ENCODE assay signal across 24 cellular contexts in the genomic region with DNA sequence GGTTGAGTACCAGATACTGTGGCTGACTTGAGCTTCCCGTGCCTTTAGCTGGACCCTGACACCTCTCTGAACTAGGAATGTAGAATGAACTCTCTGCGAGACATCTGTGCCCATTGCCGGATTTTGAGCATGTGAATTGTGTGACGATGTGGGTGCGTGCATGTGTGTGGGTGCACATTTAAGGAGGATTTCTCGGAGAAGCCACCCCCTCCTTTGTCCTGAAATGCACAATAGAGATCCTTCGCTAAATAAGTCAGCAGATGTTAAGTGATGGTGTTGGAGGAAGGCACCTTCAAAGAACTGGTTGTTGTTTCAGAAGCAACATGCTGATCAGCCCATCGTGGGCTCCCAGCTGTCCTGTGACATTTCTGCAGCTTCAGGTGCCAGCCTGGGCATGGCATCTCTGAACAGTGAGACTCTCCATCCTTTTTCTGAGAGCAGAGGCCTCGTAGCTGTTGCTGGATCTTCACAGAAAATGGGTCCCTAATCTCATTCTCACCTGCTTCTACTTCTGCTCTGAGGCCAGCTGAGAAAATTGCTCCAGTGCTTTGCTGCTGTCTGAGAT.
DNase-seq lines count a peak whose midpoint lies in the region; ATAC-seq, FAIRE-seq and TF ChIP-seq lines count a peak whose summit lies in the region.
"Had no signal": no experiment of that assay in that cellular context is flagged by ENCODE, and none has a peak within 500 bp of the region (broad histone marks: within the 10 kb centered on the region; RNA-seq: fewer than 3 reads in every experiment).

No MANE protein-coding gene starts in this region.

- H3K27me3 ChIP-seq in Karpas-422 (ENCODE audit: low read length): no peaks in the 10 kb centered on the region
- no peaks in the 10 kb centered on the region for H3K27me3 ChIP-seq in GM12878 (replicated peaks in 1 of 2; ENCODE audit: control insufficient read depth in 2 of 2, insufficient read depth in 2 of 2, low read length in 1 of 2)
- H3K27me3 ChIP-seq: esophagus muscularis mucosa, sigmoid colon, vagina had no signal

- no peak for FAIRE-seq in GM12878 (lab: Jason Lieb, UNC)
- FAIRE-seq: frontal cortex had no signal

- H3K4me1 ChIP-seq in Karpas-422 (ENCODE audit: low read length) (peaks cover 48% of the 10 kb centered on the region), GM12878 (ENCODE audit: control insufficient read depth, insufficient read depth, low read length) (peaks cover 69% of the 10 kb centered on the region)
- H3K4me1 ChIP-seq: vagina had no signal

- RAD21 ChIA-PET in GM12878 (lab: Charles Lee; ENCODE audit: unreplicated experiment): interaction anchor here (0.6 to 2.9 kb wide), 8 partner anchors 10 to 124 kb away, joined by 3 to 12 read pairs (median 3); no protein-coding TSS in a partner anchor

- H3K4me3 Mint-ChIP-seq in immature natural killer cell: no peak overlapping the region
- H3K4me3 Mint-ChIP-seq: endodermal cell; natural killer cell treated with Interleukin-12 subunit alpha and Interleukin-12 subunit beta and Interleukin-15 and Interleukin-18, amount 100 ng/mL, for 72 hours had no signal

- DNase-seq in activated naive CD4-positive, alpha-beta T cell treated with anti-CD3 and anti-CD28 coated beads, Interleukin-2, amount 50 U/mL, for 72 hours (ENCODE audit: low spot score in 2 of 2): no peak
- DNase-seq in activated naive CD4-positive, alpha-beta T cell treated with Interleukin-2 at 50 U/mL for 16 hours: no peak
- DNase-seq in Karpas-422: no peak
- no peak for DNase-seq in GM12878 (ENCODE audit: low read depth, low spot score)
- DNase-seq in putamen (ENCODE audit: low spot score): peak; percentile 67
- no peak for DNase-seq in immature natural killer cell
- DNase-seq in stimulated activated CD4-positive, alpha-beta T cell treated with anti-CD3 and anti-CD28 coated beads, Interleukin-2, amount 100 ng/mL, for 48 hours: no peak
- DNase-seq: endodermal cell; hippocampal formation; left ventricle myocardium superior; midbrain; NCI-H1105 treated with DMSO at 0.1 percent for 48 hours; NCI-H82; sigmoid colon; stimulated activated naive CD8-positive, alpha-beta T cell treated with anti-CD3 and anti-CD28 coated beads, Interleukin-15, Interleukin-2, amounts not matched to agents 100 U/mL and 50 U/mL, for 24 hours; T-helper 9 cell had no signal

- no peak overlapping the region for H3K4me2 ChIP-seq in Karpas-422 (ENCODE audit: low read depth, low read length, poor library complexity, severe bottlenecking)
- no peak overlapping the region for H3K4me2 ChIP-seq in GM12878 (ENCODE audit: control insufficient read depth, insufficient read depth)

- POLR2A ChIA-PET in GM12878 (lab: Charles Lee): interaction anchor here (0.8 to 1.0 kb wide), 3 partner anchors 21 to 195 kb away, joined by 3 read pairs; a partner anchor contains a TSS

- peak; percentile 13 to 63 for ATAC-seq in activated naive CD4-positive, alpha-beta T cell treated with anti-CD3 and anti-CD28 coated beads, Interleukin-2, amount 50 U/mL, for 72 hours
- no peak for ATAC-seq in GM12878
- no peak for ATAC-seq in GM21360 (IDR thresholded peaks at IDR 0.05; ENCODE audit: unreplicated experiment)
- ATAC-seq: natural killer cell treated with Interleukin-12 subunit alpha and Interleukin-12 subunit beta and Interleukin-15 and Interleukin-18, amount 100 ng/mL, for 72 hours; SK-N-SH treated with all-trans-retinoic acid at 6 μM for 48 hours; stimulated activated naive CD8-positive, alpha-beta T cell treated with anti-CD3 and anti-CD28 coated beads, Interleukin-15, Interleukin-2, amounts not matched to agents 100 U/mL and 50 U/mL, for 24 hours had no signal

- in situ Hi-C loops in GM12878 (cut with MboI): no loop called here

- H3K4me3 ChIP-seq in Karpas-422 (ENCODE audit: low read length) (no peak overlapping the region), GM12878 (no peak overlapping the region)
- H3K4me3 ChIP-seq: esophagus muscularis mucosa, sigmoid colon, thoracic aorta, vagina had no signal

- WGBS in GM12878 (ENCODE audit: insufficient coverage, insufficient replicate concordance, low lambda C conversion rate, missing lambda C conversion rate): 88% methylated on average over 9 of the region's 9 CpGs

- TF ChIP-seq RAD21 in GM12878 (IDR thresholded peaks at IDR 0.05; ENCODE audit: insufficient read depth, low read depth, low read length): no peak

- CTCF ChIA-PET in GM12878 (lab: Yijun Ruan, JAX): interaction anchor here (1.6 to 2.7 kb wide), 3 partner anchors 10 to 221 kb away, joined by 5 to 16 read pairs (median 16); no protein-coding TSS in a partner anchor

- H3K27ac ChIP-seq in Karpas-422 (ENCODE audit: low read length) (peak overlapping the region; percentile 59), GM12878 (ENCODE audit: control insufficient read depth, insufficient read depth) (peak overlapping the region; percentile 34)
- H3K27ac ChIP-seq: esophagus muscularis mucosa, sigmoid colon, thoracic aorta, vagina had no signal

- no peak for TF ChIP-seq EP300 in GM12878 (IDR thresholded peaks at IDR 0.05; ENCODE audit: borderline replicate concordance in 1 of 2, control insufficient read depth in 1 of 2, low read depth in 2 of 2, low read length in 2 of 2)

- intact Hi-C loops in GM12878 (cut with micrococcal nuclease; ENCODE audit: unreplicated experiment): loop anchor here (10.0 kb wide), 1 partner anchor 224 kb away; no protein-coding TSS in a partner anchor

- no peaks in the 10 kb centered on the region for H3K9me2 ChIP-seq in Karpas-422 (replicated peaks; ENCODE audit: insufficient read depth, low read length)

- no peak overlapping the region for H2AFZ ChIP-seq in Karpas-422 (ENCODE audit: low read length)
- H2AFZ ChIP-seq in GM12878 (ENCODE audit: control insufficient read depth, low read depth, low read length): no peak overlapping the region

- no peak for TF ChIP-seq POLR2A in GM12878 (IDR thresholded peaks at IDR 0.05; ENCODE audit: low read depth, low read length)

- no peak for TF ChIP-seq CTCF in GM12878 (IDR thresholded peaks at IDR 0.05 in 2 of 3, conservative IDR thresholded peaks at IDR 0.05 in 1 of 3; ENCODE audit: control insufficient read depth in 2 of 3, extremely low read depth in 1 of 3, insufficient read depth in 1 of 3, low read depth in 3 of 3, low read length in 3 of 3)

- H3K27me3 Mint-ChIP-seq in immature natural killer cell (ENCODE audit: low read depth in 3 of 3): peaks cover 33 to 40% (median 39%) of the 10 kb centered on the region in 3 donors

- H4K20me1 ChIP-seq in Karpas-422 (ENCODE audit: insufficient read depth, low read depth, low read length) (no peaks in the 10 kb centered on the region), GM12878 (ENCODE audit: control insufficient read depth, insufficient read depth) (no peaks in the 10 kb centered on the region)

- H3K79me2 ChIP-seq in Karpas-422 (ENCODE audit: low read length) (peaks cover 88% of the 10 kb centered on the region), GM12878 (ENCODE audit: control insufficient read depth, insufficient read depth, low read length) (peaks cover 27% of the 10 kb centered on the region)

- H3K9ac ChIP-seq in Karpas-422 (ENCODE audit: low read length) (no peak overlapping the region), GM12878 (ENCODE audit: control insufficient read depth, insufficient read depth, low read length) (no peak overlapping the region)

- no TSS peak for BruUV-seq in GM12878 (replicated peaks; lab: Mats Ljungman, UMichigan)

- no peaks in the 10 kb centered on the region for H3K9me3 ChIP-seq in Karpas-422 (ENCODE audit: low read length)
- H3K9me3 ChIP-seq in GM12878 (replicated peaks; ENCODE audit: control insufficient read depth, insufficient read depth, low read length): no peaks in the 10 kb centered on the region
- H3K9me3 ChIP-seq: esophagus muscularis mucosa, sigmoid colon, thoracic aorta, vagina had no signal

- H3K9me3 Mint-ChIP-seq in activated naive CD4-positive, alpha-beta T cell treated with anti-CD3 and anti-CD28 coated beads, Interleukin-2, amount 50 U/mL, for 72 hours: no peaks in the 10 kb centered on the region
- H3K9me3 Mint-ChIP-seq in immature natural killer cell: peaks cover 0 to 1% (median 0%) of the 10 kb centered on the region in 6 donors
- H3K9me3 Mint-ChIP-seq: CD14-positive monocyte; endodermal cell; natural killer cell treated with Interleukin-12 subunit alpha and Interleukin-12 subunit beta and Interleukin-15 and Interleukin-18, amount 100 ng/mL, for 72 hours had no signal

- H3K36me3 ChIP-seq in Karpas-422 (ENCODE audit: insufficient read depth, low read length): 0 out of 2 replicates have a peak, but pooled peaks cover 5% of the 10 kb centered on the region
- peaks cover 4 to 5% of the 10 kb centered on the region in 2 experiments; a peak in 3 of 4 replicates for H3K36me3 ChIP-seq in GM12878 (ENCODE audit: control insufficient read depth in 2 of 2, insufficient read depth in 2 of 2, low read length in 1 of 2)
- H3K36me3 ChIP-seq: esophagus muscularis mucosa, sigmoid colon, thoracic aorta, vagina had no signal

- SMC1A ChIA-PET in GM12878 (lab: Charles Lee; ENCODE audit: uncharacterized antibody, unreplicated experiment): interaction anchor here (0.6 to 2.1 kb wide), 6 partner anchors 10 to 94 kb away, joined by 3 to 14 read pairs (median 5); no protein-coding TSS in a partner anchor

- H3K36me3 Mint-ChIP-seq in activated naive CD4-positive, alpha-beta T cell treated with anti-CD3 and anti-CD28 coated beads, Interleukin-2, amount 50 U/mL, for 72 hours: peaks cover 8 to 32% of the 10 kb centered on the region in 2 donors
- peaks cover 4 to 23% (median 9%) of the 10 kb centered on the region in 3 donors for H3K36me3 Mint-ChIP-seq in immature natural killer cell

- H3K4me1 Mint-ChIP-seq in immature natural killer cell: peaks cover 38 to 55% of the 10 kb centered on the region in 2 donors
- H3K4me1 Mint-ChIP-seq: endodermal cell had no signal

- H3K27ac Mint-ChIP-seq in activated naive CD4-positive, alpha-beta T cell treated with anti-CD3 and anti-CD28 coated beads, Interleukin-2, amount 50 U/mL, for 72 hours: peak overlapping the region; percentile 58 to 72
- H3K27ac Mint-ChIP-seq in immature natural killer cell: no peak overlapping the region
- H3K27ac Mint-ChIP-seq: endodermal cell had no signal

TF ChIP-seq in GM12878, 131 proteins besides CTCF, POLR2A, EP300 and RAD21 (continues in another document):
- no peak for TF ChIP-seq ESRRA (IDR thresholded peaks at IDR 0.05; ENCODE audit: low read length)
- TF ChIP-seq, protein P1, sequence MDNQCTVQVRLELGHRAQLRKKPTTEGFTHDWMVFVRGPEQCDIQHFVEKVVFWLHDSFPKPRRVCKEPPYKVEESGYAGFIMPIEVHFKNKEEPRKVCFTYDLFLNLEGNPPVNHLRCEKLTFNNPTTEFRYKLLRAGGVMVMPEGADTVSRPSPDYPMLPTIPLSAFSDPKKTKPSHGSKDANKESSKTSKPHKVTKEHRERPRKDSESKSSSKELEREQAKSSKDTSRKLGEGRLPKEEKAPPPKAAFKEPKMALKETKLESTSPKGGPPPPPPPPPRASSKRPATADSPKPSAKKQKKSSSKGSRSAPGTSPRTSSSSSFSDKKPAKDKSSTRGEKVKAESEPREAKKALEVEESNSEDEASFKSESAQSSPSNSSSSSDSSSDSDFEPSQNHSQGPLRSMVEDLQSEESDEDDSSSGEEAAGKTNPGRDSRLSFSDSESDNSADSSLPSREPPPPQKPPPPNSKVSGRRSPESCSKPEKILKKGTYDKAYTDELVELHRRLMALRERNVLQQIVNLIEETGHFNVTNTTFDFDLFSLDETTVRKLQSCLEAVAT (IDR thresholded peaks at IDR 0.05): no peak

Comparison
In these comparisons a context has a peak if more than half of its experiments do, and no peak if none do; other contexts are left out.
1. ATAC-seq: peak in activated naive CD4-positive, alpha-beta T cell treated with anti-CD3 and anti-CD28 coated beads, Interleukin-2, amount 50 U/mL, for 72 hours (2 of 2); none in GM12878 (single experiment) and GM21360 (single experiment).
2. H3K27ac Mint-ChIP-seq: peak in activated naive CD4-positive, alpha-beta T cell treated with anti-CD3 and anti-CD28 coated beads, Interleukin-2, amount 50 U/mL, for 72 hours (2 of 2); none in immature natural killer cell (0 of 6).